15 cellular contexts compared by ENCODE assay signal in genomic region chr11:114794048-114794684, GRCh38.
A peak's percentile ranks its signal among the peaks of the same experiment; 100 is the strongest.
DNase-seq lines count a peak whose midpoint lies in the region; ATAC-seq and TF ChIP-seq lines count a peak whose summit lies in the region.
"Had no signal": no experiment of that assay in that cellular context is flagged by ENCODE, and none has a peak within 500 bp of the region (broad histone marks: within the 10 kb centered on the region; RNA-seq: fewer than 3 reads in every experiment).

No MANE protein-coding gene starts in this region.

- H3K27ac Mint-ChIP-seq in endothelial cell (ENCODE audit: unreplicated experiment): no peak overlapping the region
- H3K27ac Mint-ChIP-seq: CD14-positive monocyte; CD4-positive, alpha-beta T cell; CD8-positive, alpha-beta memory T cell had no signal

- peak; percentile 43 for ATAC-seq in mucosa of descending colon

- no peak overlapping the region for H3K4me3 Mint-ChIP-seq in endothelial cell (ENCODE audit: unreplicated experiment)
- H3K4me3 Mint-ChIP-seq: CD14-positive monocyte; CD4-positive, alpha-beta T cell; CD8-positive, alpha-beta memory T cell had no signal

- H3K36me3 Mint-ChIP-seq in endothelial cell (ENCODE audit: low read depth, unreplicated experiment): no peaks in the 10 kb centered on the region
- H3K36me3 Mint-ChIP-seq: CD14-positive monocyte; CD8-positive, alpha-beta memory T cell had no signal

- H3K27me3 Mint-ChIP-seq in endothelial cell (ENCODE audit: unreplicated experiment): peaks cover under 1% of the 10 kb centered on the region

- H3K4me1 ChIP-seq in BLaER1 treated with 17β-estradiol and CSF1 and Interleukin-3, amounts not matched to agents 10 nM and 100 nM: peaks cover 6 to 17% (median 14%) of the 10 kb centered on the region in 10 experiments; a peak in 16 of 20 replicates
- H3K4me1 ChIP-seq in mucosa of descending colon (ENCODE audit: low read depth): no peaks in the 10 kb centered on the region
- peaks cover 14 to 48% (median 30%) of the 10 kb centered on the region in 3 donors for H3K4me1 ChIP-seq in skeletal muscle tissue (ENCODE audit: control insufficient read depth in 3 of 3, insufficient read depth in 3 of 3, low read length in 3 of 3)

- no peaks in the 10 kb centered on the region for H3K9me3 Mint-ChIP-seq in endothelial cell (ENCODE audit: unreplicated experiment)
- H3K9me3 Mint-ChIP-seq: CD4-positive, alpha-beta T cell had no signal

- H3K27ac ChIP-seq in BLaER1 treated with 17β-estradiol and CSF1 and Interleukin-3, amounts not matched to agents 10 nM and 100 nM: no peak overlapping the region
- H3K27ac ChIP-seq in skeletal muscle tissue (ENCODE audit: low read depth, low read length): peak overlapping the region; percentile 90

- no peak overlapping the region for H3K4me3 ChIP-seq in BLaER1 treated with 17β-estradiol and CSF1 and Interleukin-3, amounts not matched to agents 10 nM and 100 nM
- H3K4me3 ChIP-seq in mucosa of descending colon (no peak overlapping the region), skeletal muscle tissue (ENCODE audit: low read length in 3 of 3) (no peak overlapping the region)

- DNase-seq in mucosa of descending colon (no peak), NOMO-1 treated with dmso at 0.1 percent for 144 hours (lab: John Stamatoyannopoulos, UW; ENCODE audit: unreplicated experiment) (no peak), endothelial cell (ENCODE audit: low spot score) (no peak), 8988T (no peak)
- DNase-seq: CD4-positive, alpha-beta T cell; CD8-positive, alpha-beta memory T cell; DMS 273 treated with DMSO at 0.1 percent for 48 hours; DMS79; EL; GF-D8; H7; HCEC 1CT had no signal

- no peak for TF ChIP-seq CTCF in mucosa of descending colon (IDR thresholded peaks at IDR 0.05)
- TF ChIP-seq CTCF in endothelial cell (IDR thresholded peaks at IDR 0.05; ENCODE audit: unreplicated experiment): no peak

- no peaks in the 10 kb centered on the region for H3K27me3 ChIP-seq in BLaER1 treated with 17β-estradiol and CSF1 and Interleukin-3, amounts not matched to agents 10 nM and 100 nM
- no peaks in the 10 kb centered on the region for H3K27me3 ChIP-seq in skeletal muscle tissue (ENCODE audit: control insufficient read depth in 3 of 3, insufficient read depth in 3 of 3, low read length in 3 of 3)

- no peaks in the 10 kb centered on the region for H4K20me1 ChIP-seq in BLaER1 treated with 17β-estradiol and CSF1 and Interleukin-3, amounts not matched to agents 10 nM and 100 nM

- intact Hi-C loops in mucosa of descending colon (cut with DNase I, micrococcal nuclease): no loop called here

- H3K9me3 ChIP-seq in BLaER1 treated with 17β-estradiol and CSF1 and Interleukin-3, amounts not matched to agents 10 nM and 100 nM (replicated peaks in 1 of 11): no peaks in the 10 kb centered on the region
- H3K9me3 ChIP-seq in mucosa of descending colon: no peaks in the 10 kb centered on the region
- no peaks in the 10 kb centered on the region for H3K9me3 ChIP-seq in skeletal muscle tissue (ENCODE audit: control insufficient read depth in 3 of 3, low read length in 3 of 3)

- no peak overlapping the region for H3K9ac ChIP-seq in BLaER1 treated with 17β-estradiol and CSF1 and Interleukin-3, amounts not matched to agents 10 nM and 100 nM
- no peak overlapping the region for H3K9ac ChIP-seq in skeletal muscle tissue (ENCODE audit: low read depth in 1 of 3, low read length in 3 of 3)

- H3K36me3 ChIP-seq in BLaER1 treated with 17β-estradiol and CSF1 and Interleukin-3, amounts not matched to agents 10 nM and 100 nM: no peaks in the 10 kb centered on the region
- no peaks in the 10 kb centered on the region for H3K36me3 ChIP-seq in mucosa of descending colon (ENCODE audit: low read depth)
- H3K36me3 ChIP-seq in skeletal muscle tissue (ENCODE audit: control insufficient read depth in 3 of 3, insufficient read depth in 3 of 3, low read length in 3 of 3): no peaks in the 10 kb centered on the region

- H3K4me1 Mint-ChIP-seq in endothelial cell (ENCODE audit: unreplicated experiment): peaks cover 2% of the 10 kb centered on the region
- H3K4me1 Mint-ChIP-seq: CD14-positive monocyte; CD8-positive, alpha-beta memory T cell had no signal

- H3K4me2 ChIP-seq in BLaER1 treated with 17β-estradiol and CSF1 and Interleukin-3, amounts not matched to agents 10 nM and 100 nM: peak overlapping the region in 10 of 11 experiments; percentile 1 to 41 (median 16); a peak in 11 of 22 replicates
